ENCODE assay signal across 12 cellular contexts in genomic region chr15:66721954-66722353, GRCh38.
"Had no signal": no experiment of that assay in that cellular context is flagged by ENCODE, and none has a peak within 500 bp of the region (broad histone marks: within the 10 kb centered on the region; RNA-seq: fewer than 3 reads in every experiment).

No MANE protein-coding gene starts in this region.

- H3K27me3 ChIP-seq: gastroesophageal sphincter, hepatocyte, right lobe of liver, upper lobe of right lung had no signal

- H3K36me3 ChIP-seq: right lobe of liver had no signal

- H3K9me3 Mint-ChIP-seq: naive thymus-derived CD4-positive, alpha-beta T cell had no signal

- H3K4me1 ChIP-seq: psoas muscle, right lobe of liver had no signal

- H3K4me3 ChIP-seq: gastroesophageal sphincter, hepatocyte, psoas muscle, right lobe of liver, upper lobe of right lung had no signal

- H3K4me2 ChIP-seq: hepatocyte had no signal

- H3K9me3 ChIP-seq: gastroesophageal sphincter, psoas muscle, right lobe of liver, upper lobe of right lung had no signal

- H3K27ac ChIP-seq: gastroesophageal sphincter, hepatocyte, psoas muscle, right lobe of liver, upper lobe of right lung had no signal

- DNase-seq: activated CD4-positive, alpha-beta T cell treated with anti-CD3 and anti-CD28 coated beads, Interleukin-2, amount 50 U/mL, for 48 hours; activated gamma-delta T cell treated with Interleukin-2 at 50 U/mL for 16 hours; activated T-cell treated with anti-CD3 and anti-CD28 coated beads, Interleukin-2, amount 50 U/mL, for 48 hours; effector CD4-positive, alpha-beta T cell; naive thymus-derived CD4-positive, alpha-beta T cell; psoas muscle; right lobe of liver; stimulated activated CD4-positive, alpha-beta T cell treated with anti-CD3 and anti-CD28 coated beads, Interleukin-2, amount 100 ng/mL, for 24 hours; stimulated activated naive CD4-positive, alpha-beta T cell had no signal

- H3K36me3 Mint-ChIP-seq: naive thymus-derived CD4-positive, alpha-beta T cell had no signal

- ATAC-seq: gastroesophageal sphincter; naive thymus-derived CD4-positive, alpha-beta T cell; psoas muscle; right lobe of liver; upper lobe of right lung had no signal

- H2AFZ ChIP-seq: hepatocyte had no signal
